30 cellular contexts compared by ENCODE assay signal in the genomic region with DNA sequence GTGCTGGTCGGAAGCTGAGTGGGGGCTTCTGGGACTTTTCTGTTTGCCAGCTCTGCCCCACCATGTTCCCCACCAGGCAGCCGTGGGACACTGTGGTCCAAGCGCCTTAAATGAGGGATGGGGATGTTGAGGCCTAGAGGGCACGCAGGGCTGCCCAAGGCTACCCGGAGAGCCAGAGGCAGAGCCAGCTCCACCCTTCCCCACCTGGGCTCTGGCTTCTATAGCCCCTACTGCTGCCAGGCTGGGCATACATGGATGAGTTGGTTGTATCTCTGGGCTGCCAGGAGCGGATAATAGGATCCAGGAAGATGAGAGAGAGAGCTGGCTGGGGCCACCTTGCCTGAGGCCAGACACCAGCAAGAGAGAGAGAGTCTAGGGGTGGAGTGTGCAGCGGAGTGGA.
"Had no signal": no experiment of that assay in that cellular context is flagged by ENCODE, and none has a peak within 500 bp of the region (broad histone marks: within the 10 kb centered on the region; RNA-seq: fewer than 3 reads in every experiment).

No MANE protein-coding gene starts in this region.

- H3K27ac ChIP-seq: SJCRH30, SK-N-MC, WERI-Rb-1 had no signal

- H3K4me1 ChIP-seq: SJCRH30 had no signal

- H3K9me3 ChIP-seq: SJCRH30 had no signal

- H3K27me3 Mint-ChIP-seq: activated CD4-positive, alpha-beta memory T cell treated with anti-CD3 and anti-CD28 coated beads, Interleukin-2, amount 10 ng/mL, durations not matched to agents 7 days and 5 days; activated CD8-positive, alpha-beta memory T cell treated with anti-CD3 and anti-CD28 coated beads, Interleukin-2, amount 10 ng/mL, durations not matched to agents 7 days and 5 days; activated naive CD8-positive, alpha-beta T cell; activated naive CD8-positive, alpha-beta T cell treated with anti-CD3 and anti-CD28 coated beads, Interleukin-2, amount 50 U/mL, for 24 hours had no signal

- H3K4me1 Mint-ChIP-seq: activated CD8-positive, alpha-beta memory T cell treated with anti-CD3 and anti-CD28 coated beads, Interleukin-2, amount 10 ng/mL, durations not matched to agents 7 days and 5 days had no signal

- H3K4me3 Mint-ChIP-seq: activated CD4-positive, alpha-beta memory T cell treated with anti-CD3 and anti-CD28 coated beads, Interleukin-2, amount 10 ng/mL, durations not matched to agents 7 days and 5 days; activated CD8-positive, alpha-beta memory T cell treated with anti-CD3 and anti-CD28 coated beads, Interleukin-2, amount 10 ng/mL, durations not matched to agents 7 days and 5 days; activated naive CD4-positive, alpha-beta T cell treated with anti-CD3 and anti-CD28 coated beads, Interleukin-2, amount 10 ng/mL, durations not matched to agents 7 days and 5 days; activated naive CD8-positive, alpha-beta T cell; activated naive CD8-positive, alpha-beta T cell treated with anti-CD3 and anti-CD28 coated beads, Interleukin-2, amount 50 U/mL, for 24 hours; brain; IgD-negative memory B cell; T-helper 1 cell treated with Interleukin-12 subunit alpha and Interleukin-12 subunit beta and Interleukin-4 antibody, amounts not matched to agents 30 μg/mL and 1 μg/mL, for 36 hours had no signal

- H3K27ac Mint-ChIP-seq: activated CD4-positive, alpha-beta memory T cell treated with anti-CD3 and anti-CD28 coated beads, Interleukin-2, amount 10 ng/mL, durations not matched to agents 7 days and 5 days; activated CD8-positive, alpha-beta memory T cell treated with anti-CD3 and anti-CD28 coated beads, Interleukin-2, amount 10 ng/mL, durations not matched to agents 7 days and 5 days; activated naive CD4-positive, alpha-beta T cell treated with anti-CD3 and anti-CD28 coated beads, Interleukin-2, amount 10 ng/mL, durations not matched to agents 7 days and 5 days; activated naive CD8-positive, alpha-beta T cell; activated naive CD8-positive, alpha-beta T cell treated with anti-CD3 and anti-CD28 coated beads, Interleukin-2, amount 50 U/mL, for 24 hours; brain; IgD-negative memory B cell; T-helper 1 cell treated with Interleukin-12 subunit alpha and Interleukin-12 subunit beta and Interleukin-4 antibody, amounts not matched to agents 30 μg/mL and 1 μg/mL, for 36 hours had no signal

- H3K4me3 ChIP-seq: SJCRH30, SK-N-MC had no signal

- DNase-seq: activated CD4-positive, alpha-beta memory T cell treated with anti-CD3 and anti-CD28 coated beads, Interleukin-2, amount 10 ng/mL, durations not matched to agents 7 days and 5 days; activated CD4-positive, alpha-beta T cell treated with anti-CD3 and anti-CD28 coated beads for 1 hour; activated CD4-positive, alpha-beta T cell treated with anti-CD3 and anti-CD28 coated beads for 48 hours; activated CD4-positive, CD25-positive, alpha-beta regulatory T cell; activated CD8-positive, alpha-beta memory T cell treated with anti-CD3 and anti-CD28 coated beads for 24 hours; activated CD8-positive, alpha-beta memory T cell treated with anti-CD3 and anti-CD28 coated beads, Interleukin-2, amount 10 ng/mL, durations not matched to agents 7 days and 5 days; activated CD8-positive, alpha-beta memory T cell treated with anti-CD3 and anti-CD28 coated beads, Interleukin-2, amount 50 U/mL, for 48 hours; activated naive CD4-positive, alpha-beta T cell treated with anti-CD3 and anti-CD28 coated beads, Interleukin-2, amount 10 ng/mL, durations not matched to agents 7 days and 5 days; activated naive CD8-positive, alpha-beta T cell treated with anti-CD3 and anti-CD28 coated beads, Interleukin-2, amount 50 U/mL, for 24 hours; activated T-cell treated with anti-CD3 and anti-CD28 coated beads, Interleukin-2, amount 50 U/mL, for 48 hours; anterior cingulate cortex; central memory CD4-positive, alpha-beta T cell; KBM-7; NCI-H1105; NCI-H1436; NCI-H1694; NCI-H1930; NCI-H2081 treated with DMSO at 0.1 percent for 48 hours; NCI-H226; NCI-H446 treated with DMSO at 0.1 percent for 48 hours; NCI-H524; SHP77; SJCRH30; T1000; WERI-Rb-1 had no signal

- H3K36me3 ChIP-seq: SJCRH30 had no signal

- H3K36me3 Mint-ChIP-seq: activated CD8-positive, alpha-beta memory T cell treated with anti-CD3 and anti-CD28 coated beads, Interleukin-2, amount 10 ng/mL, durations not matched to agents 7 days and 5 days; activated naive CD4-positive, alpha-beta T cell treated with anti-CD3 and anti-CD28 coated beads, Interleukin-2, amount 10 ng/mL, durations not matched to agents 7 days and 5 days; activated naive CD8-positive, alpha-beta T cell; brain; IgD-negative memory B cell had no signal

- H3K9me3 Mint-ChIP-seq: activated CD4-positive, alpha-beta memory T cell treated with anti-CD3 and anti-CD28 coated beads, Interleukin-2, amount 10 ng/mL, durations not matched to agents 7 days and 5 days; activated naive CD4-positive, alpha-beta T cell treated with anti-CD3 and anti-CD28 coated beads, Interleukin-2, amount 10 ng/mL, durations not matched to agents 7 days and 5 days; activated naive CD8-positive, alpha-beta T cell treated with anti-CD3 and anti-CD28 coated beads, Interleukin-2, amount 50 U/mL, for 24 hours; brain; T-helper 1 cell treated with Interleukin-12 subunit alpha and Interleukin-12 subunit beta and Interleukin-4 antibody, amounts not matched to agents 30 μg/mL and 1 μg/mL, for 36 hours had no signal

- H3K27me3 ChIP-seq: SJCRH30 had no signal
